8 cellular contexts compared by ENCODE assay signal in the genomic region with DNA sequence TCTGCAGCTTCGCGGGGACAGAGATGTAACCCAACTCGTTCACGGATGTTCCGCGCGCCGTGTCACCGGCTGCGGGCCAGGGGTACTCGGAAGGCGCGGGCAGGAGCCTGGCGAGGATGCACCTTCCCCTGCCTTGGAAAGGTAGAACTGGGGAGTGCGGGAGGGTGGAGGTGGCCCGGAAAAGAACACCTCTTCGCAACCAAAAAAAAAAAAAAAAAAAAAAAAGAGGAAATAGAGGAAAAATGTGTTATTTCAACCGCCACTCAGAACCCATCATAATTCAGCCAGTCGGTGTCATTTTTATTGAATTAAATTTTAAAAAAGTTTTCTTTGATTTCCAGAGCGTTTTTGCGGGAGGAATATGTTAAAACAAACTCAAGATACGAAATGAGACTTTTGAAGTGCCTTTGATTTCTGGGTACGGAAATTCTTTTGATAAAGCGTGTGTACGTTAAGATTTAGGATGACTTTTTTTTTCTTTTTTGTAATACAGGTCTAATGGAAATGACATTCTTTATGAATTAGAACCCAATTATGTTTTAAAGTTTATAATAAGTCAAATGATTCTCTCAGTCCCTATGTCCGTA. TPM values are rescaled to one million over a fixed set of nuclear protein-coding genes. Genes with fewer than 3 reads are reported as not detected.
A peak's percentile ranks its signal among the peaks of the same experiment; 100 is the strongest.
DNase-seq lines count a peak whose midpoint lies in the region; ATAC-seq and TF ChIP-seq lines count a peak whose summit lies in the region.

No MANE protein-coding gene starts in this region.

- no TSS peak for BruUV-seq in OCI-LY7 (replicated peaks; lab: Mats Ljungman, UMichigan)

- peak; percentile 75 for TF ChIP-seq POLR2A in erythroblast (IDR thresholded peaks at IDR 0.05; ENCODE audit: low read length)

- no peaks in the 10 kb centered on the region for H4K20me1 ChIP-seq in OCI-LY7 (ENCODE audit: insufficient read depth, low read length)

- peak overlapping the region; percentile 55 for H3K4me3 ChIP-seq in GM12865 (ENCODE audit: low read depth, low read length)
- H3K4me3 ChIP-seq in OCI-LY7 (ENCODE audit: low read depth, low read length, poor library complexity, severe bottlenecking): peak overlapping the region; percentile 88

- peak overlapping the region; percentile 98 for H3K27ac ChIP-seq in OCI-LY7 (ENCODE audit: low read depth, low read length, poor library complexity, severe bottlenecking)

- CTCF ChIA-PET in OCI-LY7 (lab: Charles Lee; ENCODE audit: unreplicated experiment): interaction anchor here (0.6 to 1.3 kb wide), 2 partner anchors 10 to 11 kb away, joined by 3 read pairs; no protein-coding TSS in a partner anchor

- DNase-seq in GM12865 (ENCODE audit: low read depth) (no peak), OCI-LY7 (ENCODE audit: low spot score) (no peak), erythroblast (lab: John Stamatoyannopoulos, UW) (no peak), pons (ENCODE audit: low spot score) (peak; percentile 40), anterior cingulate cortex (lab: John Stamatoyannopoulos, UW) (no peak), iPS-NIHi11 (ENCODE audit: low spot score) (no peak)

- H3K4me1 ChIP-seq in OCI-LY7 (ENCODE audit: insufficient read depth, low read length, poor library complexity, severe bottlenecking): peaks cover 40% of the 10 kb centered on the region

- no peak for ATAC-seq in HG03196 (IDR thresholded peaks at IDR 0.05; ENCODE audit: unreplicated experiment)
- ATAC-seq in GM21515 (IDR thresholded peaks at IDR 0.05; ENCODE audit: unreplicated experiment): no peak

- H3K79me2 ChIP-seq in OCI-LY7 (ENCODE audit: insufficient read depth, low read depth, low read length): peaks cover 71% of the 10 kb centered on the region

- H2AFZ ChIP-seq in OCI-LY7 (ENCODE audit: low read length): peak overlapping the region; percentile 42; the same call in 1 of the 2 replicates

- intact Hi-C loops in OCI-LY7 (cut with micrococcal nuclease; ENCODE audit: unreplicated experiment): loop anchor here (1.0 to 10.0 kb wide), 6 partner anchors 9 to 1889 kb away; a partner anchor contains a TSS

- H3K4me2 ChIP-seq in OCI-LY7 (ENCODE audit: low read length): peak overlapping the region; percentile 94

- peaks cover 42% of the 10 kb centered on the region for H3K36me3 ChIP-seq in OCI-LY7 (ENCODE audit: insufficient read depth, low read length)

- POLR2A ChIA-PET in OCI-LY7 (lab: Charles Lee): interaction anchor here (0.6 to 4.9 kb wide), 12 partner anchors 8 to 368 kb away, joined by 3 to 43 read pairs (median 4); a partner anchor contains a TSS

- H3K9me3 ChIP-seq in OCI-LY7 (ENCODE audit: low read length): no peaks in the 10 kb centered on the region

- no peaks in the 10 kb centered on the region for H3K9me2 ChIP-seq in OCI-LY7 (ENCODE audit: insufficient read depth, low read length)

- no peak for TF ChIP-seq CTCF in GM12865 (IDR thresholded peaks at IDR 0.05; ENCODE audit: insufficient read depth, low read depth, low read length, missing control alignments)
- no peak for TF ChIP-seq CTCF in OCI-LY7 (conservative IDR thresholded peaks at IDR 0.05; ENCODE audit: low read length)

RNA-seq across cellular contexts. Expression of a gene that starts 8.9 kb away (rescaled TPM):
- total RNA-seq in OCI-LY7 (2014; rRNA removed; shearing (Covaris generic)): 59.4 and 65.7 TPM in 2 replicates
- total RNA-seq in OCI-LY7 (2022): 45.3 and 54.7 TPM in 2 replicates

RNA-seq across cellular contexts. Expression of a gene that starts 30.1 kb away (rescaled TPM):
- total RNA-seq in OCI-LY7 (2014; rRNA removed; shearing (Covaris generic)): 13.6 and 17.3 TPM in 2 replicates
- total RNA-seq in OCI-LY7 (2022): 16.9 and 24.2 TPM in 2 replicates

RNA-seq across cellular contexts. Expression of a gene that starts 59.4 kb away (rescaled TPM):
- total RNA-seq in OCI-LY7 (2014; rRNA removed; shearing (Covaris generic)): 12.2 and 22.5 TPM in 2 replicates
- total RNA-seq in OCI-LY7 (2022): 25.8 and 29.5 TPM in 2 replicates
